In genomic region chr1:8571200-8571984, GRCh38 we compare ENCODE assay signal across 9 cellular contexts.
DNase-seq lines count a peak whose midpoint lies in the region; ATAC-seq, FAIRE-seq and TF ChIP-seq lines count a peak whose summit lies in the region.
"Had no signal": no experiment of that assay in that cellular context is flagged by ENCODE, and none has a peak within 500 bp of the region (broad histone marks: within the 10 kb centered on the region; RNA-seq: fewer than 3 reads in every experiment).

No MANE protein-coding gene starts in this region.

- FAIRE-seq in HTR-8/SVneo (lab: Jason Lieb, UNC) = no peak

- peak; percentile 62 for ATAC-seq in omental fat pad (ENCODE audit: low FRiP score)

- peak; percentile 14 for DNase-seq in COLO829 (ENCODE audit: low spot score)
- DNase-seq in NCI-H774 (lab: John Stamatoyannopoulos, UW) = peak; percentile 1
- no peak for DNase-seq in epithelial cell of proximal tubule (ENCODE audit: low read depth)
- no peak for DNase-seq in omental fat pad (ENCODE audit: low spot score)
- DNase-seq in NCI-H524 treated with DMSO at 0.1 percent for 48 hours (lab: John Stamatoyannopoulos, UW) = no peak
- DNase-seq in activated CD4-positive, CD25-positive, alpha-beta regulatory T cell (lab: John Stamatoyannopoulos, UW) = no peak
- no peak for DNase-seq in activated CD4-positive, alpha-beta T cell treated with anti-CD3 and anti-CD28 coated beads for 48 hours
- no peak for DNase-seq in HTR-8/SVneo (ENCODE audit: insufficient read length, low spot score)
- DNase-seq: substantia nigra had no signal

- H3K4me3 ChIP-seq in epithelial cell of proximal tubule (ENCODE audit: low read depth, low read length) = no peak overlapping the region

- TF ChIP-seq CTCF in epithelial cell of proximal tubule (conservative IDR thresholded peaks at IDR 0.05; ENCODE audit: low read depth, low read length) (peak; percentile 53), omental fat pad (IDR thresholded peaks at IDR 0.05) (peak in 1 of 3 donors; percentile 17)

Comparison
In these comparisons a context has a peak if more than half of its experiments do, and no peak if none do; other contexts are left out.
1. DNase-seq: peak in COLO829 (single experiment) and NCI-H774 (single experiment); none in epithelial cell of proximal tubule (single experiment), omental fat pad (single experiment), NCI-H524 treated with DMSO at 0.1 percent for 48 hours (single experiment), activated CD4-positive, CD25-positive, alpha-beta regulatory T cell (0 of 4), activated CD4-positive, alpha-beta T cell treated with anti-CD3 and anti-CD28 coated beads for 48 hours (single experiment) and HTR-8/SVneo (single experiment).